Comparison of ENCODE assay signal across 14 cellular contexts in genomic region chr7:101702362-101702850, GRCh38.
DNase-seq lines count a peak whose midpoint lies in the region; ATAC-seq and TF ChIP-seq lines count a peak whose summit lies in the region.
"Had no signal": no experiment of that assay in that cellular context is flagged by ENCODE, and none has a peak within 500 bp of the region (broad histone marks: within the 10 kb centered on the region; RNA-seq: fewer than 3 reads in every experiment).

No MANE protein-coding gene starts in this region.

- intact Hi-C loops in Caco-2 (cut with micrococcal nuclease; ENCODE audit: unreplicated experiment) (no loop called here), left colon (cut with DNase I, micrococcal nuclease) (no loop called here)

- CTCF ChIA-PET in Caco-2 (lab: Charles Lee) = interaction anchor here (0.6 to 1.7 kb wide), 4 partner anchors 100 to 415 kb away, joined by 3 to 7 read pairs (median 4); no protein-coding TSS in a partner anchor
- CTCF ChIA-PET in HEK293T (lab: Yijun Ruan, JAX) = interaction anchor here (0.7 kb wide), 1 partner anchor 106 kb away, joined by 3 read pairs; no protein-coding TSS in a partner anchor
- CTCF ChIA-PET in activated CD8-positive, alpha-beta memory T cell treated with anti-CD3 and anti-CD28 coated beads, Interleukin-2, amount 10 ng/mL, durations not matched to agents 7 days and 5 days (lab: Charles Lee) = no interaction called here

- in situ Hi-C loops in ACHN (cut with HindIII; ENCODE audit: low pct_ligation_motif_present, low pct_unique_long_range_greater_than_20kb, low sequenced_read_pairs) = no loop called here

- no peak overlapping the region for H3K4me3 ChIP-seq in Caco-2 (ENCODE audit: low read depth, low read length)

- TF ChIP-seq CTCF in Caco-2 (IDR thresholded peaks at IDR 0.05; ENCODE audit: insufficient read depth in 1 of 2, low read depth in 1 of 2, low read length in 1 of 2, severe bottlenecking in 1 of 2, unreplicated experiment in 1 of 2) = peak in 1 of 2 experiments; percentile 5

- peak; percentile 84 for ATAC-seq in left colon
- ATAC-seq in activated CD8-positive, alpha-beta memory T cell treated with anti-CD3 and anti-CD28 coated beads, Interleukin-2, amount 10 ng/mL, durations not matched to agents 7 days and 5 days = no peak
- ATAC-seq: activated CD4-positive, alpha-beta T cell treated with anti-CD3 and anti-CD28 coated beads for 36 hours; stimulated activated naive B cell treated with anti-CD40 and anti-IgM and Interleukin-4, amounts not matched to agents 10 μg/mL and 1 μg/mL and 100 μg/mL, for 72 hours had no signal

- peaks cover 33% of the 10 kb centered on the region for H3K4me1 Mint-ChIP-seq in Caco-2 (ENCODE audit: low read depth, unreplicated experiment)
- H3K4me1 Mint-ChIP-seq in activated CD8-positive, alpha-beta memory T cell treated with anti-CD3 and anti-CD28 coated beads, Interleukin-2, amount 10 ng/mL, durations not matched to agents 7 days and 5 days = no peaks in the 10 kb centered on the region
- H3K4me1 Mint-ChIP-seq: activated CD4-positive, alpha-beta T cell treated with anti-CD3 and anti-CD28 coated beads for 36 hours; activated naive CD8-positive, alpha-beta T cell treated with anti-CD3 and anti-CD28 coated beads, Interleukin-2, amount 10 ng/mL, durations not matched to agents 7 days and 5 days; stimulated activated naive B cell treated with anti-CD40 and anti-IgM and Interleukin-4, amounts not matched to agents 10 μg/mL and 1 μg/mL and 100 μg/mL, for 72 hours had no signal

- no peaks in the 10 kb centered on the region for H3K9me3 Mint-ChIP-seq in Caco-2 (ENCODE audit: unreplicated experiment)
- H3K9me3 Mint-ChIP-seq in activated CD8-positive, alpha-beta memory T cell treated with anti-CD3 and anti-CD28 coated beads, Interleukin-2, amount 10 ng/mL, durations not matched to agents 7 days and 5 days (ENCODE audit: low read depth) = no peaks in the 10 kb centered on the region
- H3K9me3 Mint-ChIP-seq: activated naive CD8-positive, alpha-beta T cell treated with anti-CD3 and anti-CD28 coated beads, Interleukin-2, amount 10 ng/mL, durations not matched to agents 7 days and 5 days; stimulated activated naive B cell treated with anti-CD40 and anti-IgM and Interleukin-4, amounts not matched to agents 10 μg/mL and 1 μg/mL and 100 μg/mL, for 72 hours had no signal

- no peaks in the 10 kb centered on the region for H3K9me3 ChIP-seq in Caco-2

- H3K4me1 ChIP-seq in Caco-2 = peaks cover 11% of the 10 kb centered on the region; the same call in 1 of the 2 replicates

- no peaks in the 10 kb centered on the region for H3K27me3 Mint-ChIP-seq in Caco-2 (ENCODE audit: insufficient read depth, unreplicated experiment)
- no peaks in the 10 kb centered on the region for H3K27me3 Mint-ChIP-seq in activated CD8-positive, alpha-beta memory T cell treated with anti-CD3 and anti-CD28 coated beads, Interleukin-2, amount 10 ng/mL, durations not matched to agents 7 days and 5 days
- H3K27me3 Mint-ChIP-seq: activated CD4-positive, alpha-beta T cell treated with anti-CD3 and anti-CD28 coated beads for 36 hours; activated naive CD8-positive, alpha-beta T cell treated with anti-CD3 and anti-CD28 coated beads, Interleukin-2, amount 10 ng/mL, durations not matched to agents 7 days and 5 days had no signal

- no peaks in the 10 kb centered on the region for H3K36me3 Mint-ChIP-seq in Caco-2 (ENCODE audit: insufficient read depth, unreplicated experiment)
- no peaks in the 10 kb centered on the region for H3K36me3 Mint-ChIP-seq in activated CD8-positive, alpha-beta memory T cell treated with anti-CD3 and anti-CD28 coated beads, Interleukin-2, amount 10 ng/mL, durations not matched to agents 7 days and 5 days
- H3K36me3 Mint-ChIP-seq: activated naive CD8-positive, alpha-beta T cell treated with anti-CD3 and anti-CD28 coated beads, Interleukin-2, amount 10 ng/mL, durations not matched to agents 7 days and 5 days; stimulated activated naive B cell treated with anti-CD40 and anti-IgM and Interleukin-4, amounts not matched to agents 10 μg/mL and 1 μg/mL and 100 μg/mL, for 72 hours had no signal

- H3K27ac Mint-ChIP-seq in Caco-2 (ENCODE audit: unreplicated experiment) = no peak overlapping the region
- no peak overlapping the region for H3K27ac Mint-ChIP-seq in activated CD8-positive, alpha-beta memory T cell treated with anti-CD3 and anti-CD28 coated beads, Interleukin-2, amount 10 ng/mL, durations not matched to agents 7 days and 5 days
- H3K27ac Mint-ChIP-seq: activated CD4-positive, alpha-beta T cell treated with anti-CD3 and anti-CD28 coated beads for 36 hours; activated naive CD8-positive, alpha-beta T cell treated with anti-CD3 and anti-CD28 coated beads, Interleukin-2, amount 10 ng/mL, durations not matched to agents 7 days and 5 days; stimulated activated naive B cell treated with anti-CD40 and anti-IgM and Interleukin-4, amounts not matched to agents 10 μg/mL and 1 μg/mL and 100 μg/mL, for 72 hours had no signal

- no peaks in the 10 kb centered on the region for H3K27me3 ChIP-seq in Caco-2 (replicated peaks; ENCODE audit: control insufficient read depth, insufficient read depth, low read length)

- no TSS peak for BruUV-seq in Caco-2 (replicated peaks; lab: Mats Ljungman, UMichigan)

- H3K36me3 ChIP-seq in Caco-2 (ENCODE audit: control insufficient read depth, insufficient read depth, low read length) = no peaks in the 10 kb centered on the region

- DNase-seq in Caco-2 (peak; percentile 53 to 80), HEK293T (ENCODE audit: extremely low spot score) (peak; percentile 71), SW480 (ENCODE audit: low spot score) (peak; percentile 54), left colon (peak; percentile 74 to 89), A172 (ENCODE audit: low spot score) (no peak), ACHN (no peak), NCI-H1694 (lab: John Stamatoyannopoulos, UW) (no peak)
- no peak for DNase-seq in activated CD8-positive, alpha-beta memory T cell treated with anti-CD3 and anti-CD28 coated beads, Interleukin-2, amount 10 ng/mL, durations not matched to agents 7 days and 5 days
- DNase-seq: activated CD4-positive, alpha-beta T cell treated with anti-CD3 and anti-CD28 coated beads for 36 hours; activated naive CD8-positive, alpha-beta T cell treated with anti-CD3 and anti-CD28 coated beads, Interleukin-2, amount 10 ng/mL, durations not matched to agents 7 days and 5 days; C1 segment of cervical spinal cord; head of caudate nucleus; NCI-H2081; stimulated activated naive B cell treated with anti-CD40 and anti-IgM and Interleukin-4, amounts not matched to agents 10 μg/mL and 1 μg/mL and 100 μg/mL, for 72 hours had no signal

- H3K4me3 Mint-ChIP-seq in Caco-2 (ENCODE audit: unreplicated experiment) = no peak overlapping the region
- no peak overlapping the region for H3K4me3 Mint-ChIP-seq in activated CD8-positive, alpha-beta memory T cell treated with anti-CD3 and anti-CD28 coated beads, Interleukin-2, amount 10 ng/mL, durations not matched to agents 7 days and 5 days
- H3K4me3 Mint-ChIP-seq: activated CD4-positive, alpha-beta T cell treated with anti-CD3 and anti-CD28 coated beads for 36 hours; activated naive CD8-positive, alpha-beta T cell treated with anti-CD3 and anti-CD28 coated beads, Interleukin-2, amount 10 ng/mL, durations not matched to agents 7 days and 5 days; stimulated activated naive B cell treated with anti-CD40 and anti-IgM and Interleukin-4, amounts not matched to agents 10 μg/mL and 1 μg/mL and 100 μg/mL, for 72 hours had no signal

- POLR2A ChIA-PET in Caco-2 (lab: Charles Lee) = no interaction called here
- POLR2A ChIA-PET in HEK293T (lab: Yijun Ruan, JAX) = interaction anchor here (0.7 kb wide), 1 partner anchor 152 kb away, joined by 3 read pairs; no protein-coding TSS in a partner anchor

TF ChIP-seq in HEK293T, 16 proteins besides CTCF, POLR2A, EP300 and RAD21:
- TF ChIP-seq NFRKB (IDR thresholded peaks at IDR 0.05) = no peak
- no peak for TF ChIP-seq ELF4 (IDR thresholded peaks at IDR 0.05)
- peak; percentile 74 for TF ChIP-seq ZNF384 (IDR thresholded peaks at IDR 0.05)
- TF ChIP-seq SUZ12 (IDR thresholded peaks at IDR 0.05) = no peak
- no peak for TF ChIP-seq HDGF (IDR thresholded peaks at IDR 0.05; ENCODE audit: borderline replicate concordance)
- no peak for TF ChIP-seq L3MBTL2 (conservative IDR thresholded peaks at IDR 0.05)
- TF ChIP-seq PKNOX1 (IDR thresholded peaks at IDR 0.05) = peak; percentile 91
- no peak for TF ChIP-seq SP1 (IDR thresholded peaks at IDR 0.05)
- TF ChIP-seq FOXM1 (IDR thresholded peaks at IDR 0.05; ENCODE audit: borderline replicate concordance) = no peak
- TF ChIP-seq TARDBP (IDR thresholded peaks at IDR 0.05) = no peak
TF ChIP-seq in HEK293T: peak in this region for 2.

Comparison
In these comparisons a context has a peak if more than half of its experiments do, and no peak if none do; other contexts are left out.
1. DNase-seq: peak in Caco-2 (2 of 2), HEK293T (single experiment), SW480 (single experiment) and left colon (2 of 2); none in A172 (single experiment), ACHN (single experiment), NCI-H1694 (single experiment) and activated CD8-positive, alpha-beta memory T cell treated with anti-CD3 and anti-CD28 coated beads, Interleukin-2, amount 10 ng/mL, durations not matched to agents 7 days and 5 days (single experiment).